9 cellular contexts compared by ENCODE assay signal in genomic region chr2:232551776-232552175, GRCh38. TPM values are rescaled to one million over a fixed set of nuclear protein-coding genes. Genes with fewer than 3 reads are reported as not detected.
A peak's percentile ranks its signal among the peaks of the same experiment; 100 is the strongest.
DNase-seq lines count a peak whose midpoint lies in the region; ATAC-seq and TF ChIP-seq lines count a peak whose summit lies in the region.
"Had no signal": no experiment of that assay in that cellular context is flagged by ENCODE, and none has a peak within 500 bp of the region (broad histone marks: within the 10 kb centered on the region; RNA-seq: fewer than 3 reads in every experiment).

No MANE protein-coding gene starts in this region.

- H3K27ac ChIP-seq in coronary artery, result no peak overlapping the region

- DNase-seq in BJ (ENCODE audit: low read depth) (no peak), LNCaP clone FGC (ENCODE audit: low read depth) (no peak), coronary artery (ENCODE audit: low spot score) (no peak), SHP77 treated with DMSO at 0.1 percent for 48 hours (lab: John Stamatoyannopoulos, UW) (no peak)
- DNase-seq in natural killer cell treated with Interleukin-12 subunit alpha and Interleukin-12 subunit beta and Interleukin-15 and Interleukin-18, amount 100 ng/mL, for 72 hours (ENCODE audit: low spot score), result no peak
- no peak for DNase-seq in activated effector memory CD4-positive, alpha-beta T cell treated with anti-CD3 and anti-CD28 coated beads, Interleukin-2, amount 50 U/mL, for 16 hours
- no peak for DNase-seq in stimulated activated CD4-positive, alpha-beta T cell treated with anti-CD3 and anti-CD28 coated beads, Interleukin-4, amount 100 ng/mL, for 1 hour
- DNase-seq: T1000 had no signal

- no peaks in the 10 kb centered on the region for H3K27me3 Mint-ChIP-seq in natural killer cell treated with Interleukin-12 subunit alpha and Interleukin-12 subunit beta and Interleukin-15 and Interleukin-18, amount 100 ng/mL, for 72 hours

- TF ChIP-seq CTCF in BJ (IDR thresholded peaks at IDR 0.05; ENCODE audit: insufficient read depth, low read depth, low read length) (no peak), LNCaP clone FGC (IDR thresholded peaks at IDR 0.05; ENCODE audit: control insufficient read depth, extremely low read depth, insufficient read depth) (no peak), coronary artery (IDR thresholded peaks at IDR 0.05) (no peak)

- POLR2A ChIA-PET in BJ (lab: Charles Lee), result interaction anchor here (0.6 kb wide), 1 partner anchor 10 kb away, joined by 3 read pairs; no protein-coding TSS in a partner anchor

- peak overlapping the region; percentile 87 to 96 for H3K27ac Mint-ChIP-seq in natural killer cell treated with Interleukin-12 subunit alpha and Interleukin-12 subunit beta and Interleukin-15 and Interleukin-18, amount 100 ng/mL, for 72 hours

- H3K9me3 Mint-ChIP-seq in natural killer cell treated with Interleukin-12 subunit alpha and Interleukin-12 subunit beta and Interleukin-15 and Interleukin-18, amount 100 ng/mL, for 72 hours, result no peaks in the 10 kb centered on the region

- peaks cover 59 to 73% of the 10 kb centered on the region in 2 donors for H3K4me1 Mint-ChIP-seq in natural killer cell treated with Interleukin-12 subunit alpha and Interleukin-12 subunit beta and Interleukin-15 and Interleukin-18, amount 100 ng/mL, for 72 hours (ENCODE audit: low read depth in 2 of 2)

- CTCF ChIA-PET in BJ (lab: Yijun Ruan, JAX), result no interaction called here

- H3K36me3 ChIP-seq in BJ (ENCODE audit: control insufficient read depth, insufficient read depth, low read length), result peaks cover 2% of the 10 kb centered on the region; the same call in 1 of the 2 replicates

- H3K27me3 ChIP-seq in BJ (ENCODE audit: control insufficient read depth, insufficient read depth, low read length), result no peaks in the 10 kb centered on the region

- peak overlapping the region; percentile 89 for H3K4me3 ChIP-seq in BJ (ENCODE audit: low read depth, low read length)
- H3K4me3 ChIP-seq in LNCaP clone FGC (ENCODE audit: low read depth, low read length), result peak overlapping the region; percentile 90
- peak overlapping the region; percentile 93 for H3K4me3 ChIP-seq in coronary artery

- peak overlapping the region; percentile 95 for H3K4me3 Mint-ChIP-seq in natural killer cell treated with Interleukin-12 subunit alpha and Interleukin-12 subunit beta and Interleukin-15 and Interleukin-18, amount 100 ng/mL, for 72 hours

- no peak for ATAC-seq in natural killer cell treated with Interleukin-12 subunit alpha and Interleukin-12 subunit beta and Interleukin-15 and Interleukin-18, amount 100 ng/mL, for 72 hours
- no peak for ATAC-seq in GM21786 (IDR thresholded peaks at IDR 0.05; ENCODE audit: unreplicated experiment)

- peaks cover 26% of the 10 kb centered on the region for H3K36me3 Mint-ChIP-seq in natural killer cell treated with Interleukin-12 subunit alpha and Interleukin-12 subunit beta and Interleukin-15 and Interleukin-18, amount 100 ng/mL, for 72 hours

RNA-seq across cellular contexts. Expression of gene EIF4E2, which starts 1.3 kb away (rescaled TPM):
- polyA plus RNA-seq in BJ (2011; rRNA removed), result 23.1 and 36.4 TPM in 2 replicates
- 26.8 and 35.1 TPM in 2 replicates for polyA minus RNA-seq in BJ (2011; rRNA and poly(A)+ RNA removed)
- 10 to 100 TPM; 65.6 to 79.2 TPM for total RNA-seq in natural killer cell treated with Interleukin-12 subunit alpha and Interleukin-12 subunit beta and Interleukin-15 and Interleukin-18, amount 100 ng/mL, for 72 hours

RNA-seq across cellular contexts. Expression of gene TIGD1, which starts 1.4 kb away (rescaled TPM):
- polyA plus RNA-seq in BJ (2011; rRNA removed), result 1.7 and 2.5 TPM in 2 replicates
- polyA minus RNA-seq in BJ (2011; rRNA and poly(A)+ RNA removed), result 1.8 and 1.9 TPM in 2 replicates
- 1 to 10 TPM; 3.2 to 9.4 TPM for total RNA-seq in natural killer cell treated with Interleukin-12 subunit alpha and Interleukin-12 subunit beta and Interleukin-15 and Interleukin-18, amount 100 ng/mL, for 72 hours

RNA-seq across cellular contexts. Expression of gene CHRNG, which starts 12.3 kb away (rescaled TPM):
- polyA plus RNA-seq in BJ (2011; rRNA removed), result not detected in 2 replicates
- 0.41 TPM in 1 of 2 replicates, not detected in the other for polyA minus RNA-seq in BJ (2011; rRNA and poly(A)+ RNA removed)
- total RNA-seq in natural killer cell treated with Interleukin-12 subunit alpha and Interleukin-12 subunit beta and Interleukin-15 and Interleukin-18, amount 100 ng/mL, for 72 hours, result not detected

RNA-seq across cellular contexts. Expression of gene CHRND, which starts 25.8 kb away (rescaled TPM):
- not detected in 2 replicates for polyA plus RNA-seq in BJ (2011; rRNA removed)
- not detected in 2 replicates for polyA minus RNA-seq in BJ (2011; rRNA and poly(A)+ RNA removed)
- total RNA-seq in natural killer cell treated with Interleukin-12 subunit alpha and Interleukin-12 subunit beta and Interleukin-15 and Interleukin-18, amount 100 ng/mL, for 72 hours, result not detected

RNA-seq across cellular contexts. Expression of gene PRSS56, which starts 31.6 kb away (rescaled TPM):
- not detected in 2 replicates for polyA plus RNA-seq in BJ (2011; rRNA removed)
- not detected in 2 replicates for polyA minus RNA-seq in BJ (2011; rRNA and poly(A)+ RNA removed)
- total RNA-seq in natural killer cell treated with Interleukin-12 subunit alpha and Interleukin-12 subunit beta and Interleukin-15 and Interleukin-18, amount 100 ng/mL, for 72 hours, result not detected
